21 cellular contexts compared by ENCODE assay signal in the genomic region with DNA sequence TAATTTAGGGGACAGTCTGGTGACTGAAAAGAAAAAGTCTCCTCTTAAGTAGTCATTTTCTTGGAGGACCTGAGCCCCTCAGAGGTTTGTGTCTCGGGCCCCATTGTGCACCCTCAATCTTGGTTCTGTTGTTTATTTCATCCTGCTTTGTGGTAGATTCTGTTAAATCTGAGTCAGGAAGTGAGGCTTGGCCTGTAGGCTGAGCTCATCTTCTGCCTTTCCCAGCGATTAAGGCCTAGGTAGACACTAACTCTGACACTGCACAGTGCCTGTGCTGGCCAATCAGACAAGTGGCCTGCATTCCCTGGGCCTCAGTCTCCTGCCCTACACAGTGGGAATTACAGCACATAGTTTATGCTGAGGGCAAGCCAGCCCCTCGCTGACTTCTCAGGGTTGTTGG.
DNase-seq lines count a peak whose midpoint lies in the region; ATAC-seq and TF ChIP-seq lines count a peak whose summit lies in the region.
"Had no signal": no experiment of that assay in that cellular context is flagged by ENCODE, and none has a peak within 500 bp of the region (broad histone marks: within the 10 kb centered on the region; RNA-seq: fewer than 3 reads in every experiment).

No MANE protein-coding gene starts in this region.

- H3K27ac ChIP-seq in H9 (ENCODE audit: insufficient read length, low read depth, low read length) (no peak overlapping the region), SJSA1 (peak overlapping the region; percentile 24; the same call in 1 of the 2 replicates), smooth muscle cell (ENCODE audit: low read depth) (peak overlapping the region; percentile 17)
- H3K27ac ChIP-seq: BLaER1 treated with 17β-estradiol and CSF1 and Interleukin-3, amounts not matched to agents 10 nM and 100 nM had no signal

- no peaks in the 10 kb centered on the region for H3K27me3 Mint-ChIP-seq in H9 (ENCODE audit: low read depth)
- H3K27me3 Mint-ChIP-seq: CD4-positive, alpha-beta T cell had no signal

- no peak overlapping the region for H3T11ph ChIP-seq in H9 (ENCODE audit: low read length)

- DNase-seq in H9, result no peak
- DNase-seq in SJSA1 (ENCODE audit: low read depth in 1 of 2, low spot score in 2 of 2), result no peak
- DNase-seq in iris pigment epithelial cell (ENCODE audit: low read depth), result peak; percentile 53
- DNase-seq in smooth muscle cell (lab: John Stamatoyannopoulos, UW; ENCODE audit: unreplicated experiment), result no peak
- DNase-seq in NCI-H2081 treated with DMSO at 0.1 percent for 48 hours (lab: John Stamatoyannopoulos, UW), result no peak
- DNase-seq in stimulated activated CD4-positive, alpha-beta T cell treated with anti-CD3 and anti-CD28 coated beads, Interleukin-2, amount 100 ng/mL, for 48 hours, result no peak
- DNase-seq: AML-193; CD4-positive, alpha-beta T cell; KBM-7; MG63; NCI-H1105 treated with DMSO at 0.1 percent for 48 hours; NCI-H146; NCI-H2029; NCI-H446 treated with DMSO at 0.1 percent for 48 hours; NCI-H526; NCI-H82; NK-92 treated with Interleukin-12 subunit alpha and Interleukin-12 subunit beta, amount 100 ng/mL, for 24 hours; RPMI8226; SHP77 had no signal

- no peaks in the 10 kb centered on the region for H3K9me3 Mint-ChIP-seq in H9
- H3K9me3 Mint-ChIP-seq: CD4-positive, alpha-beta T cell had no signal

- no peak overlapping the region for H3K4me3 Mint-ChIP-seq in H9
- H3K4me3 Mint-ChIP-seq: CD4-positive, alpha-beta T cell had no signal

- no peak overlapping the region for H2BK5ac ChIP-seq in H9 (ENCODE audit: insufficient read length, low read length)

- H2AK5ac ChIP-seq in H9 (ENCODE audit: insufficient read length, low read length), result no peak overlapping the region

- H3K9ac ChIP-seq in H9 (ENCODE audit: extremely low read depth, insufficient read length, low read length), result no peak overlapping the region
- H3K9ac ChIP-seq in smooth muscle cell (ENCODE audit: low read depth), result no peak overlapping the region
- H3K9ac ChIP-seq: BLaER1 treated with 17β-estradiol and CSF1 and Interleukin-3, amounts not matched to agents 10 nM and 100 nM had no signal

- peak overlapping the region in 2 of 3 experiments; percentile 39 to 63; a peak in 2 of 7 replicates for H3K27ac Mint-ChIP-seq in H9
- H3K27ac Mint-ChIP-seq: CD4-positive, alpha-beta T cell had no signal

- no peak overlapping the region for H4K8ac ChIP-seq in H9 (replicated peaks; ENCODE audit: insufficient read length, low read depth, low read length)

- H3K9me3 ChIP-seq in H9 (ENCODE audit: control insufficient read depth, low read depth, low read length) (no peaks in the 10 kb centered on the region), SJSA1 (replicated peaks) (no peaks in the 10 kb centered on the region), smooth muscle cell (replicated peaks; ENCODE audit: low read depth) (no peaks in the 10 kb centered on the region)
- H3K9me3 ChIP-seq: BLaER1 treated with 17β-estradiol and CSF1 and Interleukin-3, amounts not matched to agents 10 nM and 100 nM; MG63 had no signal

- H3K79me2 ChIP-seq in H9 (ENCODE audit: insufficient read depth, low read length) (no peaks in the 10 kb centered on the region), smooth muscle cell (ENCODE audit: low read depth) (peaks cover 13% of the 10 kb centered on the region)

- H3K36me3 Mint-ChIP-seq in H9 (ENCODE audit: insufficient read depth in 1 of 3, low read depth in 3 of 3), result no peaks in the 10 kb centered on the region; a peak in 3 of 7 replicates

- H3K18ac ChIP-seq in H9 (ENCODE audit: insufficient read length, low read depth, low read length), result no peak overlapping the region

- H3F3A ChIP-seq in smooth muscle cell (ENCODE audit: low read depth), result peaks cover 15% of the 10 kb centered on the region

- no peak overlapping the region for H2BK15ac ChIP-seq in H9 (ENCODE audit: low read depth, low read length)

- H3K27me3 ChIP-seq in H9 (ENCODE audit: insufficient read depth, low read length), result no peaks in the 10 kb centered on the region
- H3K27me3 ChIP-seq in SJSA1 (replicated peaks), result no peaks in the 10 kb centered on the region
- H3K27me3 ChIP-seq in smooth muscle cell (ENCODE audit: low read depth), result no peaks in the 10 kb centered on the region
- H3K27me3 ChIP-seq: BLaER1 treated with 17β-estradiol and CSF1 and Interleukin-3, amounts not matched to agents 10 nM and 100 nM; MG63 had no signal

- no peak overlapping the region for H3K4me2 ChIP-seq in H9 (ENCODE audit: insufficient read depth, insufficient read length, low read length)
- H3K4me2 ChIP-seq in smooth muscle cell, result no peak overlapping the region
- H3K4me2 ChIP-seq: BLaER1 treated with 17β-estradiol and CSF1 and Interleukin-3, amounts not matched to agents 10 nM and 100 nM had no signal

- no peak for ATAC-seq in GM21360 (IDR thresholded peaks at IDR 0.05; ENCODE audit: unreplicated experiment)

- H3K36me3 ChIP-seq in SJSA1 (peaks cover 56% of the 10 kb centered on the region), smooth muscle cell (ENCODE audit: low read depth) (no peaks in the 10 kb centered on the region)

- H2BK120ac ChIP-seq in H9 (ENCODE audit: low read depth, low read length, poor library complexity, severe bottlenecking), result no peak overlapping the region

- H3K23ac ChIP-seq in H9 (ENCODE audit: insufficient read length, low read depth, low read length), result no peak overlapping the region

- no peaks in the 10 kb centered on the region for H3K79me1 ChIP-seq in H9 (ENCODE audit: insufficient read depth, low read depth, low read length, poor library complexity, severe bottlenecking)

- no peak overlapping the region for H3K56ac ChIP-seq in H9 (ENCODE audit: insufficient read length, low read depth, low read length)

- TF ChIP-seq CTCF in H9 (conservative IDR thresholded peaks at IDR 0.05), result no peak
- TF ChIP-seq CTCF in smooth muscle cell (IDR thresholded peaks at IDR 0.05; ENCODE audit: borderline replicate concordance, insufficient read depth, poor library complexity, severe bottlenecking), result no peak

- no peak overlapping the region for H2BK12ac ChIP-seq in H9 (ENCODE audit: insufficient read length, low read depth, low read length)

- H4K20me1 ChIP-seq in H9 (ENCODE audit: control insufficient read depth, insufficient read depth, insufficient read length) (no peaks in the 10 kb centered on the region), smooth muscle cell (ENCODE audit: low read depth) (peaks cover 72% of the 10 kb centered on the region)

- no peak overlapping the region for H3K4me3 ChIP-seq in SJSA1
- no peak overlapping the region for H3K4me3 ChIP-seq in smooth muscle cell
- H3K4me3 ChIP-seq: BLaER1 treated with 17β-estradiol and CSF1 and Interleukin-3, amounts not matched to agents 10 nM and 100 nM; MG63 had no signal

- no peak overlapping the region for H4K5ac ChIP-seq in H9 (ENCODE audit: insufficient read length, low read depth, low read length)

- H2BK20ac ChIP-seq in H9 (ENCODE audit: low read depth, low read length, poor library complexity, severe bottlenecking), result no peak overlapping the region

- H3K4me1 Mint-ChIP-seq in H9, result peaks cover 25 to 31% of the 10 kb centered on the region in 2 experiments

- no peak overlapping the region for H3K4ac ChIP-seq in H9 (ENCODE audit: low read depth, low read length)

- H3K4me1 ChIP-seq in H9 (ENCODE audit: insufficient read depth, low read length) (peaks cover 3% of the 10 kb centered on the region; the same call in 1 of the 2 replicates), SJSA1 (replicated peaks) (peaks cover 58% of the 10 kb centered on the region), smooth muscle cell (ENCODE audit: low read depth) (peaks cover 7% of the 10 kb centered on the region)

- WGBS in H9 (ENCODE audit: extremely low coverage, insufficient read length, low lambda C conversion rate), result no CpG with 5 or more reads among the region's 3 CpGs
- 74% methylated on average over 3 of the region's 3 CpGs for WGBS in smooth muscle cell (ENCODE audit: low lambda C conversion rate)

- no peaks in the 10 kb centered on the region for H3K23me2 ChIP-seq in H9 (ENCODE audit: insufficient read length, low read depth, low read length, poor library complexity, severe bottlenecking)

- H2AFZ ChIP-seq in H9 (ENCODE audit: low read length) (no peak overlapping the region), smooth muscle cell (ENCODE audit: low read depth) (no peak overlapping the region)

- H3K14ac ChIP-seq in H9 (ENCODE audit: insufficient read depth, low read length), result no peak overlapping the region

- no peak overlapping the region for H4K91ac ChIP-seq in H9 (ENCODE audit: insufficient read length, low read depth, low read length)
